Comparison of ENCODE assay signal across 19 cellular contexts in the genomic region with DNA sequence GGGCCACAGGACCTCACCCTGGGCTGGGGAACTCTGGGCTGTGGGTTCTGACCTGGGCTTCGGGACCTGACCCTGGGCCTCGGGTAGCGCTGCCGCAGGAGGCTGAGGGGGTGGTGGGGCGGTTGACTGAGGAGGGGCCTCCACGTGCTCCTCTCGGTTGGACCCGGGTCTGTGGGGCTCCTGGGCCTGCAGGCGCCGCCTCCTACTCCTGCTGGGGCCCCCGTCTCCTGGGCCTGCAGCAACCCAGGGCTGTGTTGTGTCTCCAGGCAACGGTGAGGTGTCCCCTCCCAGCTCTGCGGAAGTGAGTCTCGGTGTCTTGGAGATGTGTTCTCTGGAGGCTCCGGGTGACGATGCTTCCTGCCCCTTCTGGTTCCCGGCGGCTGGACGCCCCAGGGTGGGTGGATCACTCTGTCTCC. TPM values are rescaled to one million over a fixed set of nuclear protein-coding genes. Genes with fewer than 3 reads are reported as not detected.
A peak's percentile ranks its signal among the peaks of the same experiment; 100 is the strongest.
DNase-seq lines count a peak whose midpoint lies in the region; ATAC-seq and TF ChIP-seq lines count a peak whose summit lies in the region.
"Had no signal": no experiment of that assay in that cellular context is flagged by ENCODE, and none has a peak within 500 bp of the region (broad histone marks: within the 10 kb centered on the region; RNA-seq: fewer than 3 reads in every experiment).

No MANE protein-coding gene starts in this region.

- H3K27ac Mint-ChIP-seq in activated CD8-positive, alpha-beta T cell treated with anti-CD3 and anti-CD28 coated beads for 36 hours, result no peak overlapping the region
- H3K27ac Mint-ChIP-seq: activated T-cell treated with anti-CD3 and anti-CD28 coated beads, Interleukin-2, amount 50 U/mL, for 24 hours had no signal

- H3K4me1 Mint-ChIP-seq in activated CD8-positive, alpha-beta T cell treated with anti-CD3 and anti-CD28 coated beads for 36 hours (ENCODE audit: low read depth), result no peaks in the 10 kb centered on the region

- no peak for TF ChIP-seq CTCF in activated CD8-positive, alpha-beta T cell treated with anti-CD3 and anti-CD28 coated beads for 36 hours (IDR thresholded peaks at IDR 0.05)
- TF ChIP-seq CTCF in esophagus muscularis mucosa (IDR thresholded peaks at IDR 0.05), result no peak

- peak; percentile 6 for DNase-seq in activated CD4-positive, alpha-beta T cell treated with anti-CD3 and anti-CD28 coated beads for 48 hours
- DNase-seq in activated CD4-positive, alpha-beta T cell treated with anti-CD3 and anti-CD28 coated beads for 4 hours, result no peak
- DNase-seq in activated CD8-positive, alpha-beta T cell treated with anti-CD3 and anti-CD28 coated beads for 36 hours, result peak; percentile 8
- DNase-seq in iris pigment epithelial cell (ENCODE audit: low read depth) (peak; percentile 7), skeletal muscle cell (ENCODE audit: low read depth) (peak; percentile 4), esophagus muscularis mucosa (ENCODE audit: extremely low spot score) (no peak)
- no peak for DNase-seq in activated T-cell treated with anti-CD3 and anti-CD28 coated beads, Interleukin-2, amount 50 U/mL, for 48 hours
- no peak for DNase-seq in activated CD8-positive, alpha-beta memory T cell treated with anti-CD3 and anti-CD28 coated beads, Interleukin-2, amount 50 U/mL, for 48 hours
- DNase-seq: activated CD4-positive, alpha-beta T cell treated with anti-CD3 and anti-CD28 coated beads for 1 hour; activated T-cell treated with anti-CD3 and anti-CD28 coated beads, Interleukin-2, amount 50 U/mL, for 24 hours; colonic mucosa; DND-41; NCI-H187; NCI-H524 treated with DMSO at 0.1 percent for 48 hours; stomach had no signal

- no peaks in the 10 kb centered on the region for H3K9me3 Mint-ChIP-seq in activated CD8-positive, alpha-beta T cell treated with anti-CD3 and anti-CD28 coated beads for 36 hours

- H3K4me3 Mint-ChIP-seq in activated CD8-positive, alpha-beta T cell treated with anti-CD3 and anti-CD28 coated beads for 36 hours, result no peak overlapping the region
- H3K4me3 Mint-ChIP-seq: activated T-cell treated with anti-CD3 and anti-CD28 coated beads, Interleukin-2, amount 50 U/mL, for 24 hours had no signal

- H3K36me3 ChIP-seq in esophagus muscularis mucosa, result no peaks in the 10 kb centered on the region
- H3K36me3 ChIP-seq: colonic mucosa, stomach had no signal

- TF ChIP-seq POLR2A in esophagus muscularis mucosa (IDR thresholded peaks at IDR 0.05; ENCODE audit: low read depth), result no peak

- intact Hi-C loops in activated CD8-positive, alpha-beta T cell treated with anti-CD3 and anti-CD28 coated beads for 36 hours (cut with micrococcal nuclease), result no loop called here
- intact Hi-C loops in esophagus muscularis mucosa (cut with DNase I), result no loop called here

- no peak overlapping the region for H3K4me3 ChIP-seq in skeletal muscle cell (ENCODE audit: low read depth, low read length)
- no peak overlapping the region for H3K4me3 ChIP-seq in esophagus muscularis mucosa
- H3K4me3 ChIP-seq: colonic mucosa, lung, stomach had no signal

- H3K27ac ChIP-seq in esophagus muscularis mucosa (replicated peaks in 1 of 4), result no peak overlapping the region
- H3K27ac ChIP-seq: colonic mucosa, KMS-11, stomach had no signal

- CTCF ChIA-PET in activated CD8-positive, alpha-beta T cell treated with anti-CD3 and anti-CD28 coated beads for 36 hours (lab: Charles Lee), result no interaction called here

- no peak for TF ChIP-seq EP300 in esophagus muscularis mucosa (IDR thresholded peaks at IDR 0.05)

- POLR2A ChIA-PET in activated CD8-positive, alpha-beta T cell treated with anti-CD3 and anti-CD28 coated beads for 36 hours (lab: Charles Lee), result no interaction called here

- peaks cover 1% of the 10 kb centered on the region for H3K36me3 Mint-ChIP-seq in activated CD8-positive, alpha-beta T cell treated with anti-CD3 and anti-CD28 coated beads for 36 hours (ENCODE audit: low read depth)

- peak; percentile 60 for ATAC-seq in activated CD8-positive, alpha-beta T cell treated with anti-CD3 and anti-CD28 coated beads for 36 hours
- ATAC-seq: HCT116, Panc1 had no signal

- H3K27me3 Mint-ChIP-seq in activated CD8-positive, alpha-beta T cell treated with anti-CD3 and anti-CD28 coated beads for 36 hours, result peaks cover 2% of the 10 kb centered on the region
- H3K27me3 Mint-ChIP-seq: activated T-cell treated with anti-CD3 and anti-CD28 coated beads, Interleukin-2, amount 50 U/mL, for 24 hours had no signal

- H3K4me1 ChIP-seq in esophagus muscularis mucosa, result no peaks in the 10 kb centered on the region
- H3K4me1 ChIP-seq: colonic mucosa, stomach had no signal

- H3K27me3 ChIP-seq in esophagus muscularis mucosa, result peaks cover 0 to 56% (median 4%) of the 10 kb centered on the region in 4 donors
- H3K27me3 ChIP-seq: colonic mucosa had no signal

- 69% methylated on average over 13 of the region's 19 CpGs for WGBS in esophagus muscularis mucosa

- H3K9me3 ChIP-seq in esophagus muscularis mucosa, result peaks cover 0 to 5% (median under 1%) of the 10 kb centered on the region in 4 donors
- H3K9me3 ChIP-seq: colonic mucosa had no signal

RNA-seq across cellular contexts. Expression of a gene that starts 41.5 kb away (rescaled TPM):
- total RNA-seq in activated CD8-positive, alpha-beta T cell treated with anti-CD3 and anti-CD28 coated beads for 36 hours, result not detected
- not detected for total RNA-seq in esophagus muscularis mucosa
- total RNA-seq: lung, stomach had no signal

RNA-seq across cellular contexts. Expression of a gene that starts 53.6 kb away (rescaled TPM):
- 100 to 1,000 TPM in 1 of 2 experiments, 10 to 100 TPM in 1; 95.6 to 115 TPM for total RNA-seq in activated CD8-positive, alpha-beta T cell treated with anti-CD3 and anti-CD28 coated beads for 36 hours
- total RNA-seq in esophagus muscularis mucosa, result 1 to 10 TPM; 2.0 to 8.8 (median 3.4) TPM

RNA-seq across cellular contexts. Expression of a gene that starts 53.9 kb away (rescaled TPM):
- 10 to 100 TPM; 17.1 to 18.1 TPM for total RNA-seq in activated CD8-positive, alpha-beta T cell treated with anti-CD3 and anti-CD28 coated beads for 36 hours
- 10 to 100 TPM; 10.4 to 29.1 (median 20.4) TPM for total RNA-seq in esophagus muscularis mucosa

Comparison
In these comparisons a context has a peak if more than half of its experiments do, and no peak if none do; other contexts are left out.
1. DNase-seq: peak in activated CD4-positive, alpha-beta T cell treated with anti-CD3 and anti-CD28 coated beads for 48 hours (single experiment), activated CD8-positive, alpha-beta T cell treated with anti-CD3 and anti-CD28 coated beads for 36 hours (single experiment), iris pigment epithelial cell (single experiment) and skeletal muscle cell (single experiment); none in activated CD4-positive, alpha-beta T cell treated with anti-CD3 and anti-CD28 coated beads for 4 hours (0 of 2), activated T-cell treated with anti-CD3 and anti-CD28 coated beads, Interleukin-2, amount 50 U/mL, for 48 hours (0 of 2), esophagus muscularis mucosa (single experiment) and activated CD8-positive, alpha-beta memory T cell treated with anti-CD3 and anti-CD28 coated beads, Interleukin-2, amount 50 U/mL, for 48 hours (single experiment).
2. RNA of a gene that starts 53.6 kb away (total RNA-seq): 95.6 to 115 TPM in activated CD8-positive, alpha-beta T cell treated with anti-CD3 and anti-CD28 coated beads for 36 hours; 2.0 to 8.8 TPM in esophagus muscularis mucosa; every median in the first group is over 4 times any median in the second.